In genomic region chr10:33334839-33335549, GRCh38 we compare ENCODE assay signal across 7 cellular contexts. TPM values are rescaled to one million over a fixed set of nuclear protein-coding genes. Genes with fewer than 3 reads are reported as not detected.
DNase-seq lines count a peak whose midpoint lies in the region; ATAC-seq and TF ChIP-seq lines count a peak whose summit lies in the region.

No MANE protein-coding gene starts in this region.

- no peak overlapping the region for H3K4me3 ChIP-seq in GM06990 (replicated peaks; ENCODE audit: low read depth, low read length)
- peak overlapping the region; percentile 76 for H3K4me3 ChIP-seq in WI38 (ENCODE audit: low read depth, low read length)
- no peak overlapping the region for H3K4me3 ChIP-seq in endocrine pancreas (ENCODE audit: control insufficient read depth, insufficient read depth, low read length)
- peak overlapping the region; percentile 72 for H3K4me3 ChIP-seq in lung

- peak overlapping the region; percentile 86 to 94 for H3K27ac ChIP-seq in lung (ENCODE audit: low read depth in 1 of 2, low read length in 1 of 2)

- H3K36me3 ChIP-seq in GM06990 (ENCODE audit: control insufficient read depth, insufficient read depth, low read length), result no peaks in the 10 kb centered on the region
- no peaks in the 10 kb centered on the region for H3K36me3 ChIP-seq in endocrine pancreas (ENCODE audit: control insufficient read depth, insufficient read depth, low read length)
- H3K36me3 ChIP-seq in lung (ENCODE audit: control insufficient read depth in 2 of 2, insufficient read depth in 2 of 2, low read length in 2 of 2), result no peaks in the 10 kb centered on the region

- no peaks in the 10 kb centered on the region for H3K9me3 Mint-ChIP-seq in stimulated activated naive B cell treated with anti-CD40 and anti-IgM and Interleukin-4, amounts not matched to agents 10 μg/mL and 1 μg/mL and 100 μg/mL, for 72 hours

- TF ChIP-seq CTCF in GM06990 (IDR thresholded peaks at IDR 0.05; ENCODE audit: insufficient read depth, low read length, poor library complexity, severe bottlenecking), result no peak
- peak; percentile 54 for TF ChIP-seq CTCF in WI38 (IDR thresholded peaks at IDR 0.05; ENCODE audit: low read depth, low read length)
- TF ChIP-seq CTCF in lung (IDR thresholded peaks at IDR 0.05; ENCODE audit: control extremely low read depth, extremely low read depth), result no peak

- peak overlapping the region; percentile 69 for H3K9ac ChIP-seq in endocrine pancreas (ENCODE audit: control insufficient read depth, insufficient read depth, low read length)

- peaks cover 12 to 33% of the 10 kb centered on the region in 2 donors for H3K4me1 Mint-ChIP-seq in stimulated activated naive B cell treated with anti-CD40 and anti-IgM and Interleukin-4, amounts not matched to agents 10 μg/mL and 1 μg/mL and 100 μg/mL, for 72 hours

- peak overlapping the region; percentile 72 to 78 for H3K4me3 Mint-ChIP-seq in stimulated activated naive B cell treated with anti-CD40 and anti-IgM and Interleukin-4, amounts not matched to agents 10 μg/mL and 1 μg/mL and 100 μg/mL, for 72 hours

- peak; percentile 22 for DNase-seq in GM06990 (ENCODE audit: extremely low read depth, insufficient read length)
- peak; percentile 77 for DNase-seq in LoVo (ENCODE audit: low spot score)
- peak; percentile 69 for DNase-seq in lung (ENCODE audit: low spot score)
- no peak for DNase-seq in stimulated activated naive B cell treated with anti-CD40 and anti-IgM and Interleukin-4, amounts not matched to agents 10 μg/mL and 1 μg/mL and 100 μg/mL, for 72 hours

- WGBS in lung, 2 donors, result 1% methylated on average over 48 to 63 of the region's 63 CpGs

- H3K27me3 ChIP-seq in GM06990 (replicated peaks; ENCODE audit: control insufficient read depth, insufficient read depth, low read length) (peaks cover 1% of the 10 kb centered on the region), endocrine pancreas (ENCODE audit: control insufficient read depth, insufficient read depth, low read length) (no peaks in the 10 kb centered on the region), lung (ENCODE audit: control insufficient read depth, insufficient read depth) (no peaks in the 10 kb centered on the region)

- no peak overlapping the region for H3K27ac Mint-ChIP-seq in stimulated activated naive B cell treated with anti-CD40 and anti-IgM and Interleukin-4, amounts not matched to agents 10 μg/mL and 1 μg/mL and 100 μg/mL, for 72 hours

- H3K4me1 ChIP-seq in endocrine pancreas (ENCODE audit: control insufficient read depth, insufficient read depth, low read length) (peaks cover 11% of the 10 kb centered on the region), lung (ENCODE audit: control insufficient read depth in 2 of 2, insufficient read depth in 2 of 2, low read length in 2 of 2) (peaks cover 0 to 4% of the 10 kb centered on the region in 2 donors)

- H3K36me3 Mint-ChIP-seq in stimulated activated naive B cell treated with anti-CD40 and anti-IgM and Interleukin-4, amounts not matched to agents 10 μg/mL and 1 μg/mL and 100 μg/mL, for 72 hours, result no peaks in the 10 kb centered on the region

- ATAC-seq in lung (ENCODE audit: insufficient read depth, low FRiP score) (peak; percentile 71), HG02885 (IDR thresholded peaks at IDR 0.05; ENCODE audit: poor library complexity, unreplicated experiment) (no peak)
- ATAC-seq in stimulated activated naive B cell treated with anti-CD40 and anti-IgM and Interleukin-4, amounts not matched to agents 10 μg/mL and 1 μg/mL and 100 μg/mL, for 72 hours (replicated peaks), result peak; percentile 38 to 61

- peaks cover 64 to 80% of the 10 kb centered on the region in 2 donors for H3K27me3 Mint-ChIP-seq in stimulated activated naive B cell treated with anti-CD40 and anti-IgM and Interleukin-4, amounts not matched to agents 10 μg/mL and 1 μg/mL and 100 μg/mL, for 72 hours

- no peaks in the 10 kb centered on the region for H3K9me3 ChIP-seq in endocrine pancreas (ENCODE audit: control insufficient read depth, low read length)
- H3K9me3 ChIP-seq in lung (ENCODE audit: control insufficient read depth in 2 of 2, insufficient read depth in 1 of 2, low read length in 1 of 2), result no peaks in the 10 kb centered on the region

RNA-seq across cellular contexts. Expression of gene NRP1, which starts 0.5 kb away (rescaled TPM):
- 100 to 1,000 TPM in 1 of 2 donors, 10 to 100 TPM in 1; 95.8 to 188 TPM for total RNA-seq in lung
- 10 to 100 TPM; 18.5 to 47.6 TPM for polyA plus RNA-seq in lung

Comparison
In these comparisons a context has a peak if more than half of its experiments do, and no peak if none do; other contexts are left out.
1. H3K4me3 ChIP-seq: peak in WI38 (single experiment) and lung (single experiment); none in GM06990 (single experiment) and endocrine pancreas (single experiment).